In genomic region chr1:31788138-31788824, GRCh38 we compare ENCODE assay signal across 1 cellular context.
TF ChIP-seq lines count a peak whose summit lies in the region.

No MANE protein-coding gene starts in this region.

TF ChIP-seq in K562, 482 proteins besides CTCF, POLR2A, EP300 and RAD21 (continued from another document and continues in another):
- TF ChIP-seq ZNF277 (CRISPR knock-in tag; IDR thresholded peaks at IDR 0.05; ENCODE audit: borderline replicate concordance) (no peak), CREB1 (IDR thresholded peaks at IDR 0.05) (no peak; the same call in 1 of the 2 replicates), CREB1 (CRISPR knock-in tag; IDR thresholded peaks at IDR 0.05) (peak; percentile 10; the same call in 1 of the 2 replicates), RCOR1 (IDR thresholded peaks at IDR 0.05; ENCODE audit: borderline replicate concordance in 1 of 2, low read depth in 2 of 2, low read length in 2 of 2) (peak in 1 of 2 experiments; percentile 55; a peak in 1 of 4 replicates), CBX2 (IDR thresholded peaks at IDR 0.05; ENCODE audit: insufficient read depth, low read length, poor library complexity, severe bottlenecking) (no peak), HMGXB4 (CRISPR knock-in tag; IDR thresholded peaks at IDR 0.05) (peak; percentile 72; the same call in 1 of the 2 replicates), MIER1 (IDR thresholded peaks at IDR 0.05; ENCODE audit: low read depth) (peak; percentile 44; the same call in 1 of the 2 replicates), FOXJ2 (tag; IDR thresholded peaks at IDR 0.05) (peak; percentile 85), CHD4 (IDR thresholded peaks at IDR 0.05; ENCODE audit: insufficient read depth, insufficient replicate concordance, low read depth, low read length, poor library complexity, severe bottlenecking) (no peak), ZNF444 (CRISPR knock-in tag; IDR thresholded peaks at IDR 0.05) (no peak), SMARCE1 (IDR thresholded peaks at IDR 0.05) (0 out of 2 replicates have a peak, but pooled peaks have one; percentile 31), BMI1 (IDR thresholded peaks at IDR 0.05; ENCODE audit: low read length) (peak; percentile 96), GATAD2B (IDR thresholded peaks at IDR 0.05; ENCODE audit: borderline replicate concordance) (no peak; the same call in 1 of the 2 replicates), ARID1B (IDR thresholded peaks at IDR 0.05) (0 out of 2 replicates have a peak, but pooled peaks have one; percentile 26), ETV1 (tag; conservative IDR thresholded peaks at IDR 0.05; ENCODE audit: low read depth) (peak; percentile 77), MTF1 (CRISPR knock-in tag; IDR thresholded peaks at IDR 0.05; ENCODE audit: borderline replicate concordance) (no peak), KLF16 (IDR thresholded peaks at IDR 0.05) (no peak), NRF1 (conservative IDR thresholded peaks at IDR 0.05 in 1 of 2, IDR thresholded peaks at IDR 0.05 in 1 of 2) (peak; percentile 98 to 99), ASH1L (IDR thresholded peaks at IDR 0.05; ENCODE audit: borderline replicate concordance, low read depth, partially characterized antibody) (peak; percentile 64), PML (IDR thresholded peaks at IDR 0.05; ENCODE audit: low read length) (peak; percentile 52; the same call in 1 of the 2 replicates), ZNF830 (CRISPR knock-in tag; IDR thresholded peaks at IDR 0.05) (no peak), TFAP4 (CRISPR knock-in tag; IDR thresholded peaks at IDR 0.05; ENCODE audit: borderline replicate concordance) (peak; percentile 31; the same call in 1 of the 2 replicates), LCOR (CRISPR knock-in tag; IDR thresholded peaks at IDR 0.05) (peak; percentile 73; the same call in 1 of the 2 replicates), FOSL1 (tag; conservative IDR thresholded peaks at IDR 0.05) (0 out of 2 replicates have a peak, but pooled peaks have one; percentile 31), RBBP5 (IDR thresholded peaks at IDR 0.05; ENCODE audit: borderline replicate concordance, insufficient read depth, low read length, poor library complexity, severe bottlenecking) (peak; percentile 62), KAT7 (CRISPR knock-in tag; IDR thresholded peaks at IDR 0.05; ENCODE audit: borderline replicate concordance) (peak; percentile 87; the same call in 1 of the 2 replicates), SMAD1 (IDR thresholded peaks at IDR 0.05; ENCODE audit: low read depth, low read length, partially characterized antibody) (peak; percentile 29), TAF15 (IDR thresholded peaks at IDR 0.05; ENCODE audit: low read depth, low read length) (no peak), E2F1 (CRISPR knock-in tag; IDR thresholded peaks at IDR 0.05) (peak; percentile 73; the same call in 1 of the 2 replicates), BHLHE40 (IDR thresholded peaks at IDR 0.05; ENCODE audit: low read length) (peak; percentile 56), ATF7 (IDR thresholded peaks at IDR 0.05) (peak; percentile 81), ZNF511 (CRISPR knock-in tag; IDR thresholded peaks at IDR 0.05) (peak; percentile 64; the same call in 1 of the 2 replicates), NFIC (IDR thresholded peaks at IDR 0.05) (peak; percentile 47), MNT (conservative IDR thresholded peaks at IDR 0.05) (peak; percentile 88 to 94), CXXC5 (CRISPR knock-in tag; IDR thresholded peaks at IDR 0.05) (peak; percentile 73), GTF2F1 (IDR thresholded peaks at IDR 0.05; ENCODE audit: low read depth, low read length) (no peak), ZNF318 (IDR thresholded peaks at IDR 0.05; ENCODE audit: borderline replicate concordance in 1 of 2, low read depth in 1 of 2) (no peak), SOX6 (IDR thresholded peaks at IDR 0.05) (peak; percentile 29; the same call in 1 of the 2 replicates), GABPB1 (CRISPR knock-in tag; IDR thresholded peaks at IDR 0.05) (peak; percentile 75), NCOA1 (IDR thresholded peaks at IDR 0.05; ENCODE audit: low read depth) (peak; percentile 55), SREBF1 (IDR thresholded peaks at IDR 0.05; ENCODE audit: borderline replicate concordance, low read depth, low read length) (peak; percentile 81; the same call in 1 of the 2 replicates), ATF1 (CRISPR knock-in tag; IDR thresholded peaks at IDR 0.05) (no peak), ATF1 (tag; IDR thresholded peaks at IDR 0.05) (peak; percentile 79), ELF1 (tag; IDR thresholded peaks at IDR 0.05) (peak; percentile 97), ZNF146 (CRISPR knock-in tag; IDR thresholded peaks at IDR 0.05; ENCODE audit: unreplicated experiment) (no peak), ZBED1 (IDR thresholded peaks at IDR 0.05) (no peak), MAZ (CRISPR knock-in tag; conservative IDR thresholded peaks at IDR 0.05 in 1 of 2, IDR thresholded peaks at IDR 0.05 in 1 of 2) (0 out of 4 replicates have a peak, but pooled peaks of 1 of the 2 experiments have one; percentile 35), NR4A1 (CRISPR knock-in tag; IDR thresholded peaks at IDR 0.05) (no peak), NR4A1 (tag; IDR thresholded peaks at IDR 0.05) (0 out of 2 replicates have a peak, but pooled peaks have one; percentile 20), MBD1 (CRISPR knock-in tag; IDR thresholded peaks at IDR 0.05) (no peak), ZC3H4 (CRISPR knock-in tag; IDR thresholded peaks at IDR 0.05; ENCODE audit: borderline replicate concordance) (no peak), HDAC8 (tag; IDR thresholded peaks at IDR 0.05) (no peak)
